In the genomic region with DNA sequence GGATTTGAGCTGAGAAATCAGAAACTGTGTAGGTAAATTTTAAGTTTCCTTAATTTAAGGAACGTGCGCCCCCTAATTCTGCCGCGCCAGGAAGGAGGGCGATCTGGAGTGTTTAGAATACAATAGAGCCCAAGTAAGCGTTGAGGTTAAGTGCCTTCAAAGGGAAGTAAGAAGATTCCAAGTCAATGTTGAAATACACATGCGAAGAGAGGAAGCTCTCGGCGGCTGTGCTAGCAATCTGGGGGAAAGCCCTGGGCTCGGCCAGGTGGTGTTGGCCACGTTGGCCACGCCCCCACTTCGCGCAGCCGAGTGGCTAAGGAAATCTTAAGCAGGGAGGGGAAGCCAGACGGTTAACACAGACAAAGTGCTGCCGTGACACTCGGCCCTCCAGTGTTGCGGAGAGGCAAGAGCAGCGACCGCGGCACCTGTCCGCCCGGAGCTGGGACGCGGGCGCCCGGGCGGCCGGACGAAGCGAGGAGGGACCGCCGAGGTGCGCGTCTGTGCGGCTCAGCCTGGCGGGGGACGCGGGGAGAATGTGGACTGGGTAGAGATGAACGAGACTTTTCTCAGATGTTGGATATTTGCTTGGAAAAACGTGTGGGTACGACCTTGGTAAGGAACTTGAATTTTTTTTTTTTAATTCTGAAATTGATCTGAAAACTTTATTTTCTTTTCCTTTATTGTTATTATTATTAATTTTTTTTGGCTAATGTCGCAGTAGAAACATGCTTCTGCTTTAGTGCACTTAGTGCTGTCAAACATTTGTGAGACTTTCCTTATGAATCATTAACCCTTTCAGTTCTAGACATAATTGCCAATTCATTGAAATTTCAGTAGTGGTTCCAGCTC, we compare ENCODE assay signal across 8 cellular contexts. TPM values are rescaled to one million over a fixed set of nuclear protein-coding genes. Genes with fewer than 3 reads are reported as not detected.
A peak's percentile ranks its signal among the peaks of the same experiment; 100 is the strongest.
DNase-seq lines count a peak whose midpoint lies in the region; ATAC-seq lines count a peak whose summit lies in the region.

TSS of gene PRDM1 (plus strand) at position 353 of the 849 bp plus-strand sequence. CDS start at position 571, 218 bp downstream.

- POLR2A ChIA-PET in activated CD4-positive, alpha-beta memory T cell treated with anti-CD3 and anti-CD28 coated beads for 36 hours (lab: Charles Lee), result interaction anchor here (1.0 to 5.6 kb wide), 6 partner anchors 9 to 104 kb away, joined by 4 to 236 read pairs (median 7); no protein-coding TSS in a partner anchor

- no peaks in the 10 kb centered on the region for H3K79me1 ChIP-seq in mesendoderm (ENCODE audit: low read length)

- H3K27me3 ChIP-seq in BLaER1, result peaks cover 15% of the 10 kb centered on the region
- H3K27me3 ChIP-seq in mesendoderm (ENCODE audit: insufficient read depth, low read length, poor library complexity), result no peaks in the 10 kb centered on the region

- peak within 1 kb of the TSS; percentile 88 for H3K4me2 ChIP-seq in BLaER1
- peak within 1 kb of the TSS; percentile 53 for H3K4me2 ChIP-seq in mesendoderm (ENCODE audit: low read length)

- H4K5ac ChIP-seq in mesendoderm (ENCODE audit: low read length), result no peak within 1 kb of the TSS

- no peak within 1 kb of the TSS for H2AK5ac ChIP-seq in mesendoderm (ENCODE audit: low read length)

- H3K9me3 ChIP-seq in BLaER1, result no peaks in the 10 kb centered on the region

- no CpG with 5 or more reads among the region's 44 CpGs for WGBS in mesendoderm (ENCODE audit: extremely low coverage, insufficient coverage, low lambda C conversion rate)

- H2BK120ac ChIP-seq in mesendoderm (ENCODE audit: low read depth, low read length), result no peak within 1 kb of the TSS

- H3K18ac ChIP-seq in mesendoderm (ENCODE audit: low read length), result peak within 1 kb of the TSS; percentile 91

- H2BK15ac ChIP-seq in mesendoderm (replicated peaks; ENCODE audit: low read depth), result no peak within 1 kb of the TSS

- H3K79me2 ChIP-seq in mesendoderm (ENCODE audit: control insufficient read depth, insufficient read depth, low read length), result peaks cover 16% of the 10 kb centered on the region

- H3K36me3 Mint-ChIP-seq in activated CD4-positive, alpha-beta memory T cell treated with anti-CD3 and anti-CD28 coated beads for 36 hours, result peaks cover 41% of the 10 kb centered on the region

- H3K27ac ChIP-seq in BLaER1, result 0 out of 2 replicates have a peak within 1 kb of the TSS, but pooled peaks have one; percentile 32
- peak within 1 kb of the TSS; percentile 93 for H3K27ac ChIP-seq in mesendoderm (ENCODE audit: low read depth, low read length)

- no peaks in the 10 kb centered on the region for H3K36me3 ChIP-seq in BLaER1
- H3K36me3 ChIP-seq in mesendoderm (ENCODE audit: control insufficient read depth, insufficient read depth, low read length), result no peaks in the 10 kb centered on the region

- H3K4me1 ChIP-seq in BLaER1 (peaks cover 61% of the 10 kb centered on the region), mesendoderm (ENCODE audit: control insufficient read depth, low read depth, low read length) (peaks cover 12% of the 10 kb centered on the region)

- peak; percentile 78 for ATAC-seq in HG03432 (IDR thresholded peaks at IDR 0.05; ENCODE audit: unreplicated experiment)

- peak within 1 kb of the TSS; percentile 41 for H4K8ac ChIP-seq in mesendoderm (ENCODE audit: low read depth, low read length)

- H3K27ac Mint-ChIP-seq in activated CD4-positive, alpha-beta memory T cell treated with anti-CD3 and anti-CD28 coated beads for 36 hours, result peak within 1 kb of the TSS; percentile 94

- CTCF ChIA-PET in activated CD4-positive, alpha-beta memory T cell treated with anti-CD3 and anti-CD28 coated beads for 36 hours (lab: Charles Lee), result interaction anchor here (0.9 to 5.5 kb wide), 8 partner anchors 13 to 654 kb away, joined by 3 to 38 read pairs (median 8); no protein-coding TSS in a partner anchor

- H2BK5ac ChIP-seq in mesendoderm (ENCODE audit: low read length), result peak within 1 kb of the TSS; percentile 88

- H3K9me3 Mint-ChIP-seq in activated CD4-positive, alpha-beta memory T cell treated with anti-CD3 and anti-CD28 coated beads for 36 hours, result no peaks in the 10 kb centered on the region

- peak within 1 kb of the TSS; percentile 63 for H3K4ac ChIP-seq in mesendoderm (ENCODE audit: low read depth, low read length)

- peak within 1 kb of the TSS; percentile 90 for H3K56ac ChIP-seq in mesendoderm (ENCODE audit: low read length)

- DNase-seq in GM19238 (ENCODE audit: insufficient read length, low spot score) (peak; percentile 71), NCI-H748 (lab: John Stamatoyannopoulos, UW; ENCODE audit: unreplicated experiment) (peak; percentile 97), mesendoderm (peak; percentile 98)
- DNase-seq in activated CD4-positive, alpha-beta memory T cell treated with anti-CD3 and anti-CD28 coated beads for 36 hours, result peak; percentile 89
- DNase-seq in effector CD4-positive, alpha-beta T cell, result peak; percentile 74
- DNase-seq in stimulated activated CD8-positive, alpha-beta memory T cell treated with anti-CD3 and anti-CD28 coated beads, Interleukin-15, amount 100 ng/mL, for 24 hours (ENCODE audit: low read depth), result peak; percentile 41

- intact Hi-C loops in activated CD4-positive, alpha-beta memory T cell treated with anti-CD3 and anti-CD28 coated beads for 36 hours (cut with micrococcal nuclease), result loop anchor here (1.0 to 10.0 kb wide), 4 partner anchors 12 to 631 kb away; no protein-coding TSS in a partner anchor

- H3K23ac ChIP-seq in mesendoderm (ENCODE audit: low read length), result peak within 1 kb of the TSS; percentile 48

- H3K9ac ChIP-seq in BLaER1 (peak within 1 kb of the TSS; percentile 56), mesendoderm (ENCODE audit: low read length) (peak within 1 kb of the TSS; percentile 89)

- peaks cover 2% of the 10 kb centered on the region for H3K27me3 Mint-ChIP-seq in activated CD4-positive, alpha-beta memory T cell treated with anti-CD3 and anti-CD28 coated beads for 36 hours

- peaks cover 73% of the 10 kb centered on the region for H3K4me1 Mint-ChIP-seq in activated CD4-positive, alpha-beta memory T cell treated with anti-CD3 and anti-CD28 coated beads for 36 hours (ENCODE audit: low read depth)

- H3K4me3 ChIP-seq in BLaER1 (peak within 1 kb of the TSS; percentile 66), mesendoderm (ENCODE audit: low read length) (peak within 1 kb of the TSS; percentile 68)

- H3K4me3 Mint-ChIP-seq in activated CD4-positive, alpha-beta memory T cell treated with anti-CD3 and anti-CD28 coated beads for 36 hours, result peak within 1 kb of the TSS; percentile 90

- no peaks in the 10 kb centered on the region for H4K20me1 ChIP-seq in BLaER1

RNA-seq across cellular contexts. Expression of gene PRDM1, which starts in this region (rescaled TPM):
- 10 to 100 TPM; 70.9 to 78.9 TPM for total RNA-seq in activated CD4-positive, alpha-beta memory T cell treated with anti-CD3 and anti-CD28 coated beads for 36 hours
- polyA plus RNA-seq in mesendoderm (2013, experiment 1 of 2), result 3.7 TPM
- polyA plus RNA-seq in mesendoderm (2013, experiment 2 of 2), result 3.5 TPM

Comparison
In these comparisons a context has a peak if more than half of its experiments do, and no peak if none do; other contexts are left out.
1. Peak in every context shown above with its lines: DNase-seq, ATAC-seq, H3K4me3 ChIP-seq and H3K27ac ChIP-seq.
2. DNase-seq: peak in every context shown above with its lines; median percentile 98 in mesendoderm; 97 in NCI-H748; 89 in activated CD4-positive, alpha-beta memory T cell treated with anti-CD3 and anti-CD28 coated beads for 36 hours; 74 in effector CD4-positive, alpha-beta T cell; 71 in GM19238; 41 in stimulated activated CD8-positive, alpha-beta memory T cell treated with anti-CD3 and anti-CD28 coated beads, Interleukin-15, amount 100 ng/mL, for 24 hours.